8 cellular contexts compared by ENCODE assay signal in genomic region chr19:10566658-10567410, GRCh38. TPM values are rescaled to one million over a fixed set of nuclear protein-coding genes. Genes with fewer than 3 reads are reported as not detected.
A peak's percentile ranks its signal among the peaks of the same experiment; 100 is the strongest.
DNase-seq lines count a peak whose midpoint lies in the region; TF ChIP-seq lines count a peak whose summit lies in the region.

No MANE protein-coding gene starts in this region.

- peak overlapping the region; percentile 77; the same call in 1 of the 2 replicates for H3K4me3 ChIP-seq in PC-9
- H3K4me3 ChIP-seq in adrenal gland: peak overlapping the region in 1 of 4 donors; percentile 70
- peak overlapping the region; percentile 97 for H3K4me3 ChIP-seq in mononuclear cell (ENCODE audit: low read length)
- H3K4me3 ChIP-seq in tibial artery: peak overlapping the region; percentile 91 to 94
- no peak overlapping the region for H3K4me3 ChIP-seq in HAP-1
- H3K4me3 ChIP-seq in BE2C (ENCODE audit: low read depth, low read length): no peak overlapping the region

- H3K27ac ChIP-seq in PC-9 (0 out of 2 replicates have a peak overlapping the region, but pooled peaks have one; percentile 6), adrenal gland (peak overlapping the region; percentile 50 to 99 (median 82)), tibial artery (peak overlapping the region; percentile 91 to 92)

- H3K9me3 ChIP-seq in PC-9 (ENCODE audit: insufficient read depth, low read depth) (no peaks in the 10 kb centered on the region), adrenal gland (replicated peaks in 1 of 3) (no peaks in the 10 kb centered on the region), mononuclear cell (ENCODE audit: low read depth, low read length) (no peaks in the 10 kb centered on the region), tibial artery (no peaks in the 10 kb centered on the region), HAP-1 (no peaks in the 10 kb centered on the region), BE2C (no peaks in the 10 kb centered on the region)

- H3K4me1 ChIP-seq in PC-9 (replicated peaks; ENCODE audit: insufficient read depth) (peaks cover 30% of the 10 kb centered on the region), adrenal gland (replicated peaks in 1 of 2) (peaks cover 10 to 37% of the 10 kb centered on the region in 2 donors), mononuclear cell (ENCODE audit: insufficient read depth, low read length) (peaks cover 44% of the 10 kb centered on the region), tibial artery (peaks cover 0 to 42% (median 32%) of the 10 kb centered on the region in 4 donors), HAP-1 (peaks cover 18% of the 10 kb centered on the region), BE2C (peaks cover 5% of the 10 kb centered on the region)

- H3K9me2 ChIP-seq in PC-9 (ENCODE audit: insufficient read depth): no peaks in the 10 kb centered on the region

- peaks cover 22% of the 10 kb centered on the region for H3K79me2 ChIP-seq in PC-9 (ENCODE audit: low read depth)

- CTCF ChIA-PET in PC-9 (lab: Charles Lee): interaction anchor here (0.6 to 1.3 kb wide), 2 partner anchors 14 to 35 kb away, joined by 3 to 7 read pairs; no protein-coding TSS in a partner anchor

- DNase-seq in GM19238 (ENCODE audit: insufficient read length, low spot score): peak; percentile 49
- DNase-seq in PC-9: no peak
- DNase-seq in adrenal gland: peak in 5 of 7 donors; percentile 47 to 68 (median 54)
- DNase-seq in tibial artery: no peak
- no peak for DNase-seq in HAP-1 (ENCODE audit: low spot score in 2 of 2)
- no peak for DNase-seq in HK-2 (ENCODE audit: unreplicated experiment)
- DNase-seq in BE2C: no peak

- in situ Hi-C loops in HAP-1 (cut with MboI; ENCODE audit: low sequenced_read_pairs): no loop called here

- peaks cover 36% of the 10 kb centered on the region for H3F3A ChIP-seq in PC-9 (ENCODE audit: insufficient read depth, low read depth)

- POLR2A ChIA-PET in PC-9 (lab: Charles Lee; ENCODE audit: unreplicated experiment): interaction anchor here (0.5 to 0.6 kb wide), 2 partner anchors 57 to 77 kb away, joined by 4 read pairs; no protein-coding TSS in a partner anchor

- intact Hi-C loops in PC-9 (cut with micrococcal nuclease; ENCODE audit: unreplicated experiment) (loop anchor here (5.0 to 10.0 kb wide), 2 partner anchors 145 to 302 kb away; partner anchors contain the start of gene PDE4A), adrenal gland (cut with DNase I) (loop anchor here in 1 of 2 donors (5.0 kb wide), 1 partner anchor 65 kb away; the partner anchor contains the start of gene KEAP1), tibial artery (cut with DNase I; ENCODE audit: low total_unique reads) (loop anchor here (5.0 to 10.0 kb wide), 2 partner anchors 65 to 162 kb away; partner anchors contain the start of genes CDC37 and KEAP1)

- H3K4me2 ChIP-seq in PC-9: peak overlapping the region; percentile 97

- BruUV-seq in PC-9 (replicated peaks; lab: Mats Ljungman, UMichigan): no TSS peak

- no peaks in the 10 kb centered on the region for H3K27me3 ChIP-seq in PC-9 (ENCODE audit: insufficient read depth, low read depth)
- no peaks in the 10 kb centered on the region for H3K27me3 ChIP-seq in adrenal gland
- no peaks in the 10 kb centered on the region for H3K27me3 ChIP-seq in mononuclear cell (ENCODE audit: insufficient read depth, low read length)
- no peaks in the 10 kb centered on the region for H3K27me3 ChIP-seq in tibial artery
- H3K27me3 ChIP-seq in HAP-1 (ENCODE audit: low read depth): no peaks in the 10 kb centered on the region
- H3K27me3 ChIP-seq in BE2C: no peaks in the 10 kb centered on the region

- TF ChIP-seq CTCF in PC-9 (conservative IDR thresholded peaks at IDR 0.05): no peak
- TF ChIP-seq CTCF in adrenal gland (IDR thresholded peaks at IDR 0.05): no peak
- TF ChIP-seq CTCF in tibial artery (IDR thresholded peaks at IDR 0.05): no peak
- TF ChIP-seq CTCF in BE2C (IDR thresholded peaks at IDR 0.05; ENCODE audit: low read depth, low read length): no peak

- H2AFZ ChIP-seq in PC-9: no peak overlapping the region

- no peak for TF ChIP-seq POLR2A in adrenal gland (IDR thresholded peaks at IDR 0.05)

- 39 to 48% (median 45%) methylated on average over 11 to 19 of the region's 19 CpGs for WGBS in adrenal gland, 4 donors

- H3K36me3 ChIP-seq in PC-9 (ENCODE audit: low read depth) (no peaks in the 10 kb centered on the region), adrenal gland (replicated peaks in 1 of 2) (no peaks in the 10 kb centered on the region), tibial artery (peaks cover 0 to 12% (median 0%) of the 10 kb centered on the region in 3 donors), HAP-1 (replicated peaks) (peaks cover 26% of the 10 kb centered on the region), BE2C (peaks cover 6% of the 10 kb centered on the region)

- H4K20me1 ChIP-seq in PC-9 (ENCODE audit: insufficient read depth): peaks cover 6% of the 10 kb centered on the region; the same call in 1 of the 2 replicates

RNA-seq across cellular contexts. Expression of gene KRI1, which starts 1.0 kb away (rescaled TPM):
- total RNA-seq in PC-9 (2021) (24.5 and 27.0 TPM in 2 replicates), adrenal gland (10 to 100 TPM in 7 of 8 donors, 1 to 10 TPM in 1; 7.1 to 32.4 (median 18.8) TPM), mononuclear cell (6.7 TPM)
- 10 to 100 TPM; 29.7 to 69.0 (median 29.8) TPM for polyA plus RNA-seq in adrenal gland
- 97.7 TPM for polyA plus RNA-seq in BE2C (2012; ENCODE audit: insufficient read depth, insufficient read length, low read depth)

RNA-seq across cellular contexts. Expression of gene CDKN2D, which starts 1.9 kb away (rescaled TPM):
- total RNA-seq in PC-9 (2021) (8.3 and 10.1 TPM in 2 replicates), adrenal gland (10 to 100 TPM in 1 of 8 donors, 1 to 10 TPM in 7; 1.9 to 15.1 (median 6.4) TPM), mononuclear cell (84.0 TPM)
- 10 to 100 TPM in 2 of 3 donors, 1 to 10 TPM in 1; 7.4 to 11.2 (median 10.0) TPM for polyA plus RNA-seq in adrenal gland
- polyA plus RNA-seq in BE2C (2012; ENCODE audit: insufficient read depth, insufficient read length, low read depth): 15.5 TPM

RNA-seq across cellular contexts. Expression of gene AP1M2, which starts 20.3 kb away (rescaled TPM):
- 94.5 and 126 TPM in 2 replicates for total RNA-seq in PC-9 (2021)
- total RNA-seq in adrenal gland: under 1 TPM in 2 of 8 donors, not detected in 6; 0.19 to 0.43 TPM
- polyA plus RNA-seq in adrenal gland: under 1 TPM in 2 of 3 donors, not detected in 1; 0.10 to 0.97 TPM
- 0.63 TPM for total RNA-seq in mononuclear cell
- not detected for polyA plus RNA-seq in BE2C (2012; ENCODE audit: insufficient read depth, insufficient read length, low read depth)

RNA-seq across cellular contexts. Expression of gene ATG4D, which starts 23.1 kb away (rescaled TPM):
- total RNA-seq in PC-9 (2021) (33.1 and 40.2 TPM in 2 replicates), adrenal gland (10 to 100 TPM; 26.4 to 93.7 (median 38.5) TPM), mononuclear cell (30.7 TPM)
- 10 to 100 TPM in 2 of 3 donors, 1 to 10 TPM in 1; 7.4 to 58.2 (median 53.2) TPM for polyA plus RNA-seq in adrenal gland
- 144 TPM for polyA plus RNA-seq in BE2C (2012; ENCODE audit: insufficient read depth, insufficient read length, low read depth)

RNA-seq across cellular contexts. Expression of gene S1PR5, which starts 49.6 kb away (rescaled TPM):
- total RNA-seq in PC-9 (2021) (7.9 and 9.5 TPM in 2 replicates), adrenal gland (1 to 10 TPM in 2 of 8 donors, under 1 TPM in 5, not detected in 1; 0.14 to 3.0 (median 0.55) TPM), mononuclear cell (36.9 TPM)
- under 1 TPM; 0.37 to 0.97 (median 0.51) TPM for polyA plus RNA-seq in adrenal gland
- polyA plus RNA-seq in BE2C (2012; ENCODE audit: insufficient read depth, insufficient read length, low read depth): not detected

Comparison
In these comparisons a context has a peak if more than half of its experiments do, and no peak if none do; other contexts are left out.
1. DNase-seq: peak in GM19238 (single experiment) and adrenal gland (5 of 7); none in PC-9 (0 of 2), tibial artery (0 of 2), HAP-1 (0 of 2), HK-2 (single experiment) and BE2C (single experiment).
2. H3K27ac ChIP-seq: peak in every context shown above with its lines; median percentile 92 in tibial artery; 82 in adrenal gland; 6 in PC-9.
3. H3K4me3 ChIP-seq: peak in PC-9 (single experiment), mononuclear cell (single experiment) and tibial artery (2 of 2); none in HAP-1 (single experiment) and BE2C (single experiment).
4. RNA of gene AP1M2, which starts 20.3 kb away (total RNA-seq): 94.5 to 126 TPM in PC-9; 0.63 TPM in mononuclear cell (single experiment) and 0.19 to 0.43 TPM in adrenal gland; every median in the first group is over 10 times any median in the second.